18 cellular contexts compared by ENCODE assay signal in genomic region chr1:101440484-101440883, GRCh38.
DNase-seq lines count a peak whose midpoint lies in the region; ATAC-seq and TF ChIP-seq lines count a peak whose summit lies in the region.
"Had no signal": no experiment of that assay in that cellular context is flagged by ENCODE, and none has a peak within 500 bp of the region (broad histone marks: within the 10 kb centered on the region; RNA-seq: fewer than 3 reads in every experiment).

No MANE protein-coding gene starts in this region.

- H3K4me1 Mint-ChIP-seq in endodermal cell (no peaks in the 10 kb centered on the region), neural progenitor cell (peaks cover 39% of the 10 kb centered on the region)
- H3K4me1 Mint-ChIP-seq: CD14-positive monocyte had no signal

- no peak for ATAC-seq in GM18909 (IDR thresholded peaks at IDR 0.05; ENCODE audit: poor library complexity, unreplicated experiment)
- ATAC-seq in HG02885 (IDR thresholded peaks at IDR 0.05; ENCODE audit: poor library complexity, unreplicated experiment) = no peak
- ATAC-seq: K562 had no signal

- H3K27me3 ChIP-seq in BLaER1 treated with 17β-estradiol and CSF1 and Interleukin-3, amounts not matched to agents 10 nM and 100 nM = no peaks in the 10 kb centered on the region
- H3K27me3 ChIP-seq in endodermal cell (ENCODE audit: control insufficient read depth, insufficient read depth, low read length, poor library complexity, severe bottlenecking) (peaks cover 30% of the 10 kb centered on the region), neural progenitor cell (no peaks in the 10 kb centered on the region), esophagus muscularis mucosa (no peaks in the 10 kb centered on the region)

- DNase-seq in endodermal cell (no peak), neural progenitor cell (ENCODE audit: low spot score) (no peak), esophagus muscularis mucosa (ENCODE audit: extremely low spot score) (no peak)
- no peak for DNase-seq in stimulated activated naive CD4-positive, alpha-beta T cell (lab: John Stamatoyannopoulos, UW)
- DNase-seq: CD4-positive, alpha-beta memory T cell; DMS153; DMS79; GDM1; GM23248; HCEC 1CT; IMR-90 had no signal

- no peaks in the 10 kb centered on the region for H3F3A ChIP-seq in neural progenitor cell (ENCODE audit: low read depth)

- H3K36me3 ChIP-seq in BLaER1 treated with 17β-estradiol and CSF1 and Interleukin-3, amounts not matched to agents 10 nM and 100 nM = peaks cover 0 to 8% (median 0%) of the 10 kb centered on the region in 11 experiments; a peak in 1 of 22 replicates
- H3K36me3 ChIP-seq in KOPT-K1 (ENCODE audit: insufficient read depth, low read length) (no peaks in the 10 kb centered on the region), endodermal cell (ENCODE audit: control insufficient read depth, insufficient read depth, low read length) (no peaks in the 10 kb centered on the region), neural progenitor cell (no peaks in the 10 kb centered on the region), esophagus muscularis mucosa (no peaks in the 10 kb centered on the region)

- WGBS in endodermal cell (ENCODE audit: insufficient coverage in 1 of 2, insufficient read length in 1 of 2), 2 experiments = 87 to 93% methylated on average over 3 to 5 of the region's 5 CpGs
- 46% methylated on average over 5 of the region's 5 CpGs for WGBS in esophagus muscularis mucosa

- H3K4me3 Mint-ChIP-seq in endodermal cell (no peak overlapping the region), neural progenitor cell (no peak overlapping the region)
- H3K4me3 Mint-ChIP-seq: B cell; CD14-positive monocyte; CD4-positive, alpha-beta memory T cell had no signal

- H3K27ac ChIP-seq in BLaER1 treated with 17β-estradiol and CSF1 and Interleukin-3, amounts not matched to agents 10 nM and 100 nM = peak overlapping the region in 6 of 11 experiments; percentile 82 to 98 (median 91); a peak in 12 of 22 replicates
- H3K27ac ChIP-seq in KOPT-K1 (ENCODE audit: low read depth, low read length, poor library complexity, severe bottlenecking) = peak overlapping the region; percentile 79
- H3K27ac ChIP-seq in endodermal cell (ENCODE audit: low read depth, low read length) = peak overlapping the region; percentile 64
- no peak overlapping the region for H3K27ac ChIP-seq in neural progenitor cell
- no peak overlapping the region for H3K27ac ChIP-seq in esophagus muscularis mucosa (replicated peaks in 1 of 4)
- H3K27ac ChIP-seq: GM23248 had no signal

- no peak for TF ChIP-seq CTCF in endodermal cell (conservative IDR thresholded peaks at IDR 0.05)
- no peak for TF ChIP-seq CTCF in neural progenitor cell (IDR thresholded peaks at IDR 0.05)
- TF ChIP-seq CTCF in esophagus muscularis mucosa (IDR thresholded peaks at IDR 0.05) = no peak

- H3K9me3 Mint-ChIP-seq in endodermal cell (no peaks in the 10 kb centered on the region), neural progenitor cell (no peaks in the 10 kb centered on the region)
- H3K9me3 Mint-ChIP-seq: CD4-positive, alpha-beta memory T cell had no signal

- H3K27me3 Mint-ChIP-seq in endodermal cell (ENCODE audit: insufficient read depth) (peaks cover 9% of the 10 kb centered on the region), neural progenitor cell (ENCODE audit: insufficient read depth, low read depth) (peaks cover 5% of the 10 kb centered on the region)
- H3K27me3 Mint-ChIP-seq: B cell had no signal

- no peak overlapping the region for H3K27ac Mint-ChIP-seq in endodermal cell
- peak overlapping the region; percentile 48 for H3K27ac Mint-ChIP-seq in neural progenitor cell
- H3K27ac Mint-ChIP-seq: B cell; CD14-positive monocyte; CD4-positive, alpha-beta memory T cell had no signal

- H3K79me2 ChIP-seq in neural progenitor cell (ENCODE audit: low read depth) = no peaks in the 10 kb centered on the region

- peak overlapping the region in 6 of 11 experiments; percentile 10 to 87 (median 66); a peak in 9 of 22 replicates for H3K9ac ChIP-seq in BLaER1 treated with 17β-estradiol and CSF1 and Interleukin-3, amounts not matched to agents 10 nM and 100 nM
- no peak overlapping the region for H3K9ac ChIP-seq in endodermal cell (ENCODE audit: extremely low read depth, low read length, poor library complexity, severe bottlenecking)
- no peak overlapping the region for H3K9ac ChIP-seq in neural progenitor cell
- H3K9ac ChIP-seq: GM23248 had no signal

- intact Hi-C loops in esophagus muscularis mucosa (cut with DNase I) = no loop called here

- peak overlapping the region; percentile 34 for H2AFZ ChIP-seq in neural progenitor cell (replicated peaks)
- H2AFZ ChIP-seq: GM23248 had no signal

- peak overlapping the region in 2 of 10 experiments; percentile 26 to 56; a peak in 2 of 20 replicates for H3K4me3 ChIP-seq in BLaER1 treated with 17β-estradiol and CSF1 and Interleukin-3, amounts not matched to agents 10 nM and 100 nM
- no peak overlapping the region for H3K4me3 ChIP-seq in endodermal cell (ENCODE audit: low read length)
- H3K4me3 ChIP-seq in neural progenitor cell = no peak overlapping the region
- no peak overlapping the region for H3K4me3 ChIP-seq in esophagus muscularis mucosa
- H3K4me3 ChIP-seq: GM23248, K562 had no signal

- H3K4me2 ChIP-seq in BLaER1 treated with 17β-estradiol and CSF1 and Interleukin-3, amounts not matched to agents 10 nM and 100 nM = peak overlapping the region; percentile 26 to 96 (median 80)
- peak overlapping the region; percentile 24 for H3K4me2 ChIP-seq in neural progenitor cell

- TF ChIP-seq EP300 in esophagus muscularis mucosa (IDR thresholded peaks at IDR 0.05) = no peak

- no peak for TF ChIP-seq POLR2A in esophagus muscularis mucosa (IDR thresholded peaks at IDR 0.05; ENCODE audit: low read depth)

- H3K9me3 ChIP-seq in BLaER1 treated with 17β-estradiol and CSF1 and Interleukin-3, amounts not matched to agents 10 nM and 100 nM (replicated peaks in 1 of 11) = peaks cover 0 to 6% (median 0%) of the 10 kb centered on the region in 11 experiments; a peak in 2 of 22 replicates
- H3K9me3 ChIP-seq in KOPT-K1 (ENCODE audit: insufficient read depth, low read length, poor library complexity, severe bottlenecking) = no peaks in the 10 kb centered on the region
- no peaks in the 10 kb centered on the region for H3K9me3 ChIP-seq in endodermal cell (ENCODE audit: control insufficient read depth, low read length)
- H3K9me3 ChIP-seq in neural progenitor cell (ENCODE audit: low read depth) = no peaks in the 10 kb centered on the region
- no peaks in the 10 kb centered on the region for H3K9me3 ChIP-seq in esophagus muscularis mucosa

- H3K4me1 ChIP-seq in BLaER1 treated with 17β-estradiol and CSF1 and Interleukin-3, amounts not matched to agents 10 nM and 100 nM = peaks cover 44 to 98% (median 93%) of the 10 kb centered on the region in 10 experiments
- H3K4me1 ChIP-seq in endodermal cell (ENCODE audit: control insufficient read depth, insufficient read depth, low read length) = no peaks in the 10 kb centered on the region
- peaks cover 16% of the 10 kb centered on the region for H3K4me1 ChIP-seq in neural progenitor cell
- H3K4me1 ChIP-seq in esophagus muscularis mucosa = peaks cover 0 to 7% (median 0%) of the 10 kb centered on the region in 4 donors

- H3K36me3 Mint-ChIP-seq in endodermal cell (ENCODE audit: low read depth) = no peaks in the 10 kb centered on the region
- H3K36me3 Mint-ChIP-seq in neural progenitor cell = no peaks in the 10 kb centered on the region
- H3K36me3 Mint-ChIP-seq: CD14-positive monocyte; CD4-positive, alpha-beta memory T cell had no signal

- H4K20me1 ChIP-seq in BLaER1 treated with 17β-estradiol and CSF1 and Interleukin-3, amounts not matched to agents 10 nM and 100 nM = no peaks in the 10 kb centered on the region
- H4K20me1 ChIP-seq in neural progenitor cell (ENCODE audit: low read depth) = no peaks in the 10 kb centered on the region

Comparison
In these comparisons a context has a peak if more than half of its experiments do, and no peak if none do; other contexts are left out.
1. H3K27ac ChIP-seq: peak in BLaER1 treated with 17β-estradiol and CSF1 and Interleukin-3, amounts not matched to agents 10 nM and 100 nM (6 of 11), KOPT-K1 (single experiment) and endodermal cell (single experiment); none in neural progenitor cell (single experiment) and esophagus muscularis mucosa (0 of 4).
2. H3K9ac ChIP-seq: peak in BLaER1 treated with 17β-estradiol and CSF1 and Interleukin-3, amounts not matched to agents 10 nM and 100 nM (6 of 11); none in endodermal cell (single experiment) and neural progenitor cell (single experiment).